17 cellular contexts compared by ENCODE assay signal in the genomic region with DNA sequence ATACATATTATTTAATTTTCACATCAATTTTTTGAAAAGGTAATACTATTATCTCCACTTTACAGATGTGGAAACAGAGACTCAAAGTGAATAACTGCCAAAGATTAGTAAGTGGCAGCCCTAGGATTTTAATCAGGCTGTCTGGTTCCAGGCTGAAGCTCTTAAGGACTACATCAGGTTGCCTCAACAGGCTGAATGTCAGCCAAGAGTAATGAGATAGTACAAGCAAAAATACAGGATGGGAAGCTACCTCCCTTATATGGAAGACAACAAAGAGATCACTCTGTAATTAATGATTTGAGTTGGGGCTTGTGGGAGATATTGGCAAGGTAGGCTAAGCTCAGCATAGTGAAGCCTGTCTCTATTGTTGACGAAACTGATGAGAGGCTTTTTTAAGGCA.
DNase-seq lines count a peak whose midpoint lies in the region; ATAC-seq and TF ChIP-seq lines count a peak whose summit lies in the region.
"Had no signal": no experiment of that assay in that cellular context is flagged by ENCODE, and none has a peak within 500 bp of the region (broad histone marks: within the 10 kb centered on the region; RNA-seq: fewer than 3 reads in every experiment).

No MANE protein-coding gene starts in this region.

- H2AFZ ChIP-seq in OCI-LY1 (ENCODE audit: low read length) (peak overlapping the region; percentile 86), neuronal stem cell (ENCODE audit: low read length) (no peak overlapping the region)

- intact Hi-C loops in left cardiac atrium (cut with DNase I), result no loop called here

- H2BK12ac ChIP-seq in neuronal stem cell (ENCODE audit: low read length), result no peak overlapping the region

- H3K9ac ChIP-seq in OCI-LY1 (ENCODE audit: low read length) (no peak overlapping the region), neuronal stem cell (ENCODE audit: low read depth, low read length, poor library complexity) (no peak overlapping the region)

- H2BK120ac ChIP-seq in neuronal stem cell (ENCODE audit: low read depth, low read length), result no peak overlapping the region

- H3K27ac ChIP-seq in OCI-LY1 (ENCODE audit: low read depth, low read length, poor library complexity, severe bottlenecking), result no peak overlapping the region
- H3K27ac ChIP-seq in neuronal stem cell (replicated peaks; ENCODE audit: low read length), result no peak overlapping the region

- peak; percentile 8 for DNase-seq in NCI-H1694 (lab: John Stamatoyannopoulos, UW)
- no peak for DNase-seq in NCI-H1694 treated with DMSO at 0.1 percent for 48 hours (lab: John Stamatoyannopoulos, UW)
- peak; percentile 68 for DNase-seq in NCI-H2171 treated with DMSO at 0.1 percent for 48 hours (lab: John Stamatoyannopoulos, UW)
- peak; percentile 2 for DNase-seq in neuronal stem cell (ENCODE audit: low spot score)
- DNase-seq in left cardiac atrium, result no peak
- DNase-seq in dermis blood vessel endothelial cell, result no peak
- DNase-seq: 8988T, DMS53, Karpas-422, MM.1S, NCI-H524 treated with DMSO at 0.1 percent for 48 hours, SHP77 treated with DMSO at 0.1 percent for 48 hours, T-helper 17 cell had no signal

- no peaks in the 10 kb centered on the region for H3F3A ChIP-seq in OCI-LY1 (ENCODE audit: insufficient read depth, low read length)

- H3K4me2 ChIP-seq in OCI-LY1 (ENCODE audit: low read length), result peak overlapping the region; percentile 25; the same call in 1 of the 2 replicates
- H3K4me2 ChIP-seq in neuronal stem cell (ENCODE audit: insufficient read depth, low read length, poor library complexity, severe bottlenecking), result no peak overlapping the region

- no peak overlapping the region for H3K14ac ChIP-seq in neuronal stem cell (ENCODE audit: low read length)

- no peak overlapping the region for H4K8ac ChIP-seq in neuronal stem cell (ENCODE audit: low read depth, low read length)

- H4K20me1 ChIP-seq in OCI-LY1 (ENCODE audit: insufficient read depth, low read length), result no peaks in the 10 kb centered on the region

- peaks cover 26% of the 10 kb centered on the region for H3K4me1 ChIP-seq in OCI-LY1 (ENCODE audit: insufficient read depth, low read length, severe bottlenecking)
- no peaks in the 10 kb centered on the region for H3K4me1 ChIP-seq in neuronal stem cell (ENCODE audit: control insufficient read depth in 2 of 2, insufficient read depth in 1 of 2, low read depth in 1 of 2, low read length in 2 of 2)

- no peak overlapping the region for H4K91ac ChIP-seq in neuronal stem cell (ENCODE audit: low read depth, low read length, poor library complexity)

- no peak overlapping the region for H3K4ac ChIP-seq in neuronal stem cell (ENCODE audit: low read length)

- H2AK5ac ChIP-seq in neuronal stem cell (ENCODE audit: low read depth, low read length), result no peak overlapping the region

- H3K9me3 ChIP-seq in OCI-LY1 (ENCODE audit: low read length) (no peaks in the 10 kb centered on the region), neuronal stem cell (replicated peaks in 1 of 2; ENCODE audit: control insufficient read depth in 2 of 2, insufficient read depth in 1 of 2, low read depth in 1 of 2, low read length in 2 of 2) (no peaks in the 10 kb centered on the region)

- no peak overlapping the region for H3K23ac ChIP-seq in neuronal stem cell (ENCODE audit: low read depth, low read length, poor library complexity)

- no peak overlapping the region for H2BK5ac ChIP-seq in neuronal stem cell (ENCODE audit: low read length)

- no peaks in the 10 kb centered on the region for H3K79me1 ChIP-seq in neuronal stem cell (ENCODE audit: low read depth, low read length)

- ATAC-seq in left cardiac atrium (no peak), GM18511 (IDR thresholded peaks at IDR 0.05; ENCODE audit: unreplicated experiment) (no peak)
- ATAC-seq: GM12878, HepG2, T-helper 17 cell had no signal

- TF ChIP-seq CTCF in OCI-LY1 (IDR thresholded peaks at IDR 0.05; ENCODE audit: low read length), result no peak

- no peak overlapping the region for H2BK15ac ChIP-seq in neuronal stem cell (ENCODE audit: low read length)

- H3K18ac ChIP-seq in neuronal stem cell (ENCODE audit: low read length), result no peak overlapping the region

- no peaks in the 10 kb centered on the region for H3K27me3 ChIP-seq in OCI-LY1 (ENCODE audit: insufficient read depth, low read length)
- H3K27me3 ChIP-seq in neuronal stem cell (ENCODE audit: control insufficient read depth in 3 of 3, insufficient read depth in 3 of 3, low read depth in 1 of 3, low read length in 3 of 3), result no peaks in the 10 kb centered on the region

- H3K79me2 ChIP-seq in OCI-LY1 (ENCODE audit: insufficient read depth, low read length), result no peaks in the 10 kb centered on the region

- H3K4me3 ChIP-seq in OCI-LY1 (ENCODE audit: low read depth, low read length, poor library complexity, severe bottlenecking) (no peak overlapping the region), neuronal stem cell (ENCODE audit: low read length in 2 of 2) (no peak overlapping the region)
- H3K4me3 ChIP-seq: GM12878 had no signal

- no CpG with 5 or more reads among the region's 1 CpG for WGBS in neuronal stem cell (ENCODE audit: extremely low coverage in 2 of 2, insufficient read length in 2 of 2, insufficient replicate concordance in 1 of 2), 2 donors

- H3K36me3 ChIP-seq in OCI-LY1 (ENCODE audit: insufficient read depth, low read length) (no peaks in the 10 kb centered on the region), neuronal stem cell (replicated peaks in 1 of 2; ENCODE audit: control insufficient read depth in 2 of 2, insufficient read depth in 2 of 2, low read length in 2 of 2) (no peaks in the 10 kb centered on the region)

- H3K9me2 ChIP-seq in OCI-LY1 (ENCODE audit: low read depth, low read length), result no peaks in the 10 kb centered on the region

Comparison
In these comparisons a context has a peak if more than half of its experiments do, and no peak if none do; other contexts are left out.
1. DNase-seq: peak in NCI-H1694 (single experiment), NCI-H2171 treated with DMSO at 0.1 percent for 48 hours (single experiment) and neuronal stem cell (single experiment); none in NCI-H1694 treated with DMSO at 0.1 percent for 48 hours (single experiment), left cardiac atrium (single experiment) and dermis blood vessel endothelial cell (single experiment).